ENCODE assay signal across 12 cellular contexts in genomic region chr11:104772806-104773241, GRCh38.
A peak's percentile ranks its signal among the peaks of the same experiment; 100 is the strongest.
DNase-seq lines count a peak whose midpoint lies in the region; ATAC-seq and TF ChIP-seq lines count a peak whose summit lies in the region.
"Had no signal": no experiment of that assay in that cellular context is flagged by ENCODE, and none has a peak within 500 bp of the region (broad histone marks: within the 10 kb centered on the region; RNA-seq: fewer than 3 reads in every experiment).

No MANE protein-coding gene starts in this region.

- H3K27me3 Mint-ChIP-seq in mesothelial cell of epicardium (ENCODE audit: low read depth), result no peaks in the 10 kb centered on the region
- no peaks in the 10 kb centered on the region for H3K27me3 Mint-ChIP-seq in activated CD4-positive, alpha-beta memory T cell treated with anti-CD3 and anti-CD28 coated beads, Interleukin-2, amount 10 ng/mL, durations not matched to agents 7 days and 5 days

- DNase-seq in AG10803 (ENCODE audit: low read depth) (peak; percentile 94), LHCN-M2 (ENCODE audit: low read depth) (peak; percentile 92), caudate nucleus (lab: John Stamatoyannopoulos, UW) (peak in 6 of 61 donors; percentile 5 to 65 (median 38)), mesothelial cell of epicardium (ENCODE audit: low spot score in 2 of 2, unreplicated experiment in 2 of 2) (no peak), NCI-H2081 treated with DMSO at 0.1 percent for 48 hours (lab: John Stamatoyannopoulos, UW) (no peak)
- DNase-seq in activated CD4-positive, alpha-beta memory T cell treated with anti-CD3 and anti-CD28 coated beads, Interleukin-2, amount 10 ng/mL, durations not matched to agents 7 days and 5 days, result no peak
- DNase-seq: KG1, left cardiac atrium had no signal

- no peak overlapping the region for H3K4me3 ChIP-seq in AG10803 (ENCODE audit: low read length)
- H3K4me3 ChIP-seq: adrenal gland, HAP-1 had no signal

- CTCF ChIA-PET in activated CD4-positive, alpha-beta memory T cell treated with anti-CD3 and anti-CD28 coated beads, Interleukin-2, amount 10 ng/mL, durations not matched to agents 7 days and 5 days (lab: Charles Lee), result no interaction called here

- TF ChIP-seq CTCF in AG10803 (conservative IDR thresholded peaks at IDR 0.05; ENCODE audit: low read length), result no peak
- no peak for TF ChIP-seq CTCF in mesothelial cell of epicardium (IDR thresholded peaks at IDR 0.05; ENCODE audit: unreplicated experiment)

- ATAC-seq in GM18907 (IDR thresholded peaks at IDR 0.05; ENCODE audit: unreplicated experiment) (no peak), HG02884 (IDR thresholded peaks at IDR 0.05; ENCODE audit: unreplicated experiment) (no peak)

- H3K36me3 Mint-ChIP-seq in mesothelial cell of epicardium, result peaks cover 9% of the 10 kb centered on the region
- H3K36me3 Mint-ChIP-seq in activated CD4-positive, alpha-beta memory T cell treated with anti-CD3 and anti-CD28 coated beads, Interleukin-2, amount 10 ng/mL, durations not matched to agents 7 days and 5 days (ENCODE audit: low read depth), result peaks cover 11% of the 10 kb centered on the region

- POLR2A ChIA-PET in activated CD4-positive, alpha-beta memory T cell treated with anti-CD3 and anti-CD28 coated beads, Interleukin-2, amount 10 ng/mL, durations not matched to agents 7 days and 5 days (lab: Charles Lee), result no interaction called here

- peaks cover 36% of the 10 kb centered on the region for H3K9me3 Mint-ChIP-seq in mesothelial cell of epicardium
- H3K9me3 Mint-ChIP-seq in activated CD4-positive, alpha-beta memory T cell treated with anti-CD3 and anti-CD28 coated beads, Interleukin-2, amount 10 ng/mL, durations not matched to agents 7 days and 5 days, result peaks cover 12% of the 10 kb centered on the region

- peak overlapping the region; percentile 36 for H3K27ac ChIP-seq in caudate nucleus (ENCODE audit: low read depth, low read length)
- H3K27ac ChIP-seq: adrenal gland had no signal

- peak overlapping the region; percentile 23 for H3K27ac Mint-ChIP-seq in mesothelial cell of epicardium
- H3K27ac Mint-ChIP-seq in activated CD4-positive, alpha-beta memory T cell treated with anti-CD3 and anti-CD28 coated beads, Interleukin-2, amount 10 ng/mL, durations not matched to agents 7 days and 5 days, result no peak overlapping the region

- H3K4me3 Mint-ChIP-seq in mesothelial cell of epicardium, result no peak overlapping the region
- no peak overlapping the region for H3K4me3 Mint-ChIP-seq in activated CD4-positive, alpha-beta memory T cell treated with anti-CD3 and anti-CD28 coated beads, Interleukin-2, amount 10 ng/mL, durations not matched to agents 7 days and 5 days

- H3K4me1 Mint-ChIP-seq in mesothelial cell of epicardium, result peaks cover 17% of the 10 kb centered on the region
- peaks cover 11% of the 10 kb centered on the region for H3K4me1 Mint-ChIP-seq in activated CD4-positive, alpha-beta memory T cell treated with anti-CD3 and anti-CD28 coated beads, Interleukin-2, amount 10 ng/mL, durations not matched to agents 7 days and 5 days

Comparison
In these comparisons a context has a peak if more than half of its experiments do, and no peak if none do; other contexts are left out.
1. DNase-seq: peak in AG10803 (single experiment) and LHCN-M2 (single experiment); none in mesothelial cell of epicardium (0 of 2), NCI-H2081 treated with DMSO at 0.1 percent for 48 hours (single experiment) and activated CD4-positive, alpha-beta memory T cell treated with anti-CD3 and anti-CD28 coated beads, Interleukin-2, amount 10 ng/mL, durations not matched to agents 7 days and 5 days (single experiment).